In genomic region chr5:106376522-106376921, GRCh38 we compare ENCODE assay signal across 16 cellular contexts.
DNase-seq lines count a peak whose midpoint lies in the region; FAIRE-seq and TF ChIP-seq lines count a peak whose summit lies in the region.
"Had no signal": no experiment of that assay in that cellular context is flagged by ENCODE, and none has a peak within 500 bp of the region (broad histone marks: within the 10 kb centered on the region; RNA-seq: fewer than 3 reads in every experiment).

No MANE protein-coding gene starts in this region.

- TF ChIP-seq POLR2A in H54 (IDR thresholded peaks at IDR 0.05; ENCODE audit: low read depth, low read length): no peak

- FAIRE-seq in H54 (lab: Jason Lieb, UNC): peak; percentile 95
- FAIRE-seq: urothelium cell line had no signal

- TF ChIP-seq CTCF in choroid plexus epithelial cell (conservative IDR thresholded peaks at IDR 0.05; ENCODE audit: low read depth, low read length): no peak
- no peak for TF ChIP-seq CTCF in retinal pigment epithelial cell (conservative IDR thresholded peaks at IDR 0.05; ENCODE audit: low read depth, low read length)

- H3K4me3 ChIP-seq in choroid plexus epithelial cell (ENCODE audit: low read depth, low read length) (no peak overlapping the region), retinal pigment epithelial cell (ENCODE audit: low read length) (no peak overlapping the region)
- H3K4me3 ChIP-seq: heart right ventricle had no signal

- DNase-seq in H54 (ENCODE audit: insufficient read length, low spot score): no peak
- peak; percentile 51 for DNase-seq in RKO (ENCODE audit: low spot score)
- peak; percentile 41 for DNase-seq in choroid plexus epithelial cell (ENCODE audit: low read depth)
- DNase-seq in retinal pigment epithelial cell (ENCODE audit: low read depth): peak; percentile 86
- no peak for DNase-seq in COR-L47 (lab: John Stamatoyannopoulos, UW)
- no peak for DNase-seq in HuH-7 (ENCODE audit: low spot score)
- DNase-seq in 8988T: no peak
- DNase-seq: activated CD4-positive, alpha-beta T cell treated with anti-CD3 and anti-CD28 coated beads, Interleukin-2, amount 10 ng/mL, durations not matched to agents 24 days and 14 days; DND-41; heart right ventricle; left cardiac atrium; NCI-H2171 treated with DMSO at 0.1 percent for 48 hours; stimulated activated CD4-positive, alpha-beta T cell treated with anti-CD3 and anti-CD28 coated beads, Interleukin-12 subunit alpha, Interleukin-12 subunit beta, amount 100 ng/mL, for 4 hours; stimulated activated naive CD8-positive, alpha-beta T cell treated with anti-CD3 and anti-CD28 coated beads, Interleukin-15, amount 100 ng/mL, for 72 hours; T1000 had no signal

Comparison
In these comparisons a context has a peak if more than half of its experiments do, and no peak if none do; other contexts are left out.
1. DNase-seq: peak in RKO (single experiment), choroid plexus epithelial cell (single experiment) and retinal pigment epithelial cell (single experiment); none in H54 (single experiment), COR-L47 (single experiment), HuH-7 (single experiment) and 8988T (single experiment).